In the genomic region with DNA sequence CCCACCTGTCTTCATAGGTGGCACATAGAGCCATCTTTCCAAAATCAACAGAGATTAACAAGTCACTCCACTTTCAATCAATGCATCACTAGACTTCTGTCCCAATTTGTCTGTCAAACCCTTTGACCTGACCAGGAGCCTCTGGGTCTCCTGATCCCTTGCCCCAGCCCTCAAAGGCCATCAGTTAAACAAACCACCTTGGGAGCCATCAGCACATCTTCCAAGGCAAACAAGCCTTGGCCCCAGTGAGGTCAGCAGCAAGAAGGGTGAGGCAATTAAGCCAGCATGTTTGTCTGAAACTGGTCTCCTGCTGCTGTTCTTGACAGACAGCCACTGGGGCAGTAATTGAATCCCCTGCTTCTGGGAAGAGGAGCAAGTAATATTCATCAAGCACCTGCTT, we compare ENCODE assay signal across 1 cellular context.
TF ChIP-seq lines count a peak whose summit lies in the region.

No MANE protein-coding gene starts in this region.

TF ChIP-seq in HepG2, 621 proteins besides CTCF, POLR2A, EP300 and RAD21 (continued from another document and continues in another):
- TF ChIP-seq, protein P1, sequence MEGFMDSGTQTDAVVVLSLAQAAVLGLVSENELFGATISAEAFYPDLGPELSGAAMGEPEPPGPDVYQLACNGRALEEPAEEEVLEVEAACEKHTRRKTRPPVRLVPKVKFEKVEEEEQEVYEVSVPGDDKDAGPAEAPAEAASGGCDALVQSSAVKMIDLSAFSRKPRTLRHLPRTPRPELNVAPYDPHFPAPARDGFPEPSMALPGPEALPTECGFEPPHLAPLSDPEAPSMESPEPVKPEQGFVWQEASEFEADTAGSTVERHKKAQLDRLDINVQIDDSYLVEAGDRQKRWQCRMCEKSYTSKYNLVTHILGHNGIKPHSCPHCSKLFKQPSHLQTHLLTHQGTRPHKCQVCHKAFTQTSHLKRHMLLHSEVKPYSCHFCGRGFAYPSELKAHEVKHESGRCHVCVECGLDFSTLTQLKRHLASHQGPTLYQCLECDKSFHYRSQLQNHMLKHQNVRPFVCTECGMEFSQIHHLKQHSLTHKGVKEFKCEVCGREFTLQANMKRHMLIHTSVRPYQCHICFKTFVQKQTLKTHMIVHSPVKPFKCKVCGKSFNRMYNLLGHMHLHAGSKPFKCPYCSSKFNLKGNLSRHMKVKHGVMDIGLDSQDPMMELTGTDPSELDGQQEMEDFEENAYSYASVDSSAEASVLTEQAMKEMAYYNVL (CRISPR knock-in tag; IDR thresholded peaks at IDR 0.05; ENCODE audit: borderline replicate concordance): peak; percentile 74; the same call in 1 of the 2 replicates
- TF ChIP-seq, protein P2, sequence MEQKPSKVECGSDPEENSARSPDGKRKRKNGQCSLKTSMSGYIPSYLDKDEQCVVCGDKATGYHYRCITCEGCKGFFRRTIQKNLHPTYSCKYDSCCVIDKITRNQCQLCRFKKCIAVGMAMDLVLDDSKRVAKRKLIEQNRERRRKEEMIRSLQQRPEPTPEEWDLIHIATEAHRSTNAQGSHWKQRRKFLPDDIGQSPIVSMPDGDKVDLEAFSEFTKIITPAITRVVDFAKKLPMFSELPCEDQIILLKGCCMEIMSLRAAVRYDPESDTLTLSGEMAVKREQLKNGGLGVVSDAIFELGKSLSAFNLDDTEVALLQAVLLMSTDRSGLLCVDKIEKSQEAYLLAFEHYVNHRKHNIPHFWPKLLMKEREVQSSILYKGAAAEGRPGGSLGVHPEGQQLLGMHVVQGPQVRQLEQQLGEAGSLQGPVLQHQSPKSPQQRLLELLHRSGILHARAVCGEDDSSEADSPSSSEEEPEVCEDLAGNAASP (CRISPR knock-in tag; IDR thresholded peaks at IDR 0.05; ENCODE audit: borderline replicate concordance): peak; percentile 96; the same call in 1 of the 2 replicates
- TF ChIP-seq, protein P3, sequence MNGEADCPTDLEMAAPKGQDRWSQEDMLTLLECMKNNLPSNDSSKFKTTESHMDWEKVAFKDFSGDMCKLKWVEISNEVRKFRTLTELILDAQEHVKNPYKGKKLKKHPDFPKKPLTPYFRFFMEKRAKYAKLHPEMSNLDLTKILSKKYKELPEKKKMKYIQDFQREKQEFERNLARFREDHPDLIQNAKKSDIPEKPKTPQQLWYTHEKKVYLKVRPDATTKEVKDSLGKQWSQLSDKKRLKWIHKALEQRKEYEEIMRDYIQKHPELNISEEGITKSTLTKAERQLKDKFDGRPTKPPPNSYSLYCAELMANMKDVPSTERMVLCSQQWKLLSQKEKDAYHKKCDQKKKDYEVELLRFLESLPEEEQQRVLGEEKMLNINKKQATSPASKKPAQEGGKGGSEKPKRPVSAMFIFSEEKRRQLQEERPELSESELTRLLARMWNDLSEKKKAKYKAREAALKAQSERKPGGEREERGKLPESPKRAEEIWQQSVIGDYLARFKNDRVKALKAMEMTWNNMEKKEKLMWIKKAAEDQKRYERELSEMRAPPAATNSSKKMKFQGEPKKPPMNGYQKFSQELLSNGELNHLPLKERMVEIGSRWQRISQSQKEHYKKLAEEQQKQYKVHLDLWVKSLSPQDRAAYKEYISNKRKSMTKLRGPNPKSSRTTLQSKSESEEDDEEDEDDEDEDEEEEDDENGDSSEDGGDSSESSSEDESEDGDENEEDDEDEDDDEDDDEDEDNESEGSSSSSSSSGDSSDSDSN (CRISPR knock-in tag; IDR thresholded peaks at IDR 0.05): no peak
- peak; percentile 84 for TF ChIP-seq ZMYM4 (CRISPR knock-in tag; IDR thresholded peaks at IDR 0.05)
- no peak for TF ChIP-seq IRX3 (CRISPR knock-in tag; IDR thresholded peaks at IDR 0.05; ENCODE audit: borderline replicate concordance, low read depth)
- TF ChIP-seq, protein P4, sequence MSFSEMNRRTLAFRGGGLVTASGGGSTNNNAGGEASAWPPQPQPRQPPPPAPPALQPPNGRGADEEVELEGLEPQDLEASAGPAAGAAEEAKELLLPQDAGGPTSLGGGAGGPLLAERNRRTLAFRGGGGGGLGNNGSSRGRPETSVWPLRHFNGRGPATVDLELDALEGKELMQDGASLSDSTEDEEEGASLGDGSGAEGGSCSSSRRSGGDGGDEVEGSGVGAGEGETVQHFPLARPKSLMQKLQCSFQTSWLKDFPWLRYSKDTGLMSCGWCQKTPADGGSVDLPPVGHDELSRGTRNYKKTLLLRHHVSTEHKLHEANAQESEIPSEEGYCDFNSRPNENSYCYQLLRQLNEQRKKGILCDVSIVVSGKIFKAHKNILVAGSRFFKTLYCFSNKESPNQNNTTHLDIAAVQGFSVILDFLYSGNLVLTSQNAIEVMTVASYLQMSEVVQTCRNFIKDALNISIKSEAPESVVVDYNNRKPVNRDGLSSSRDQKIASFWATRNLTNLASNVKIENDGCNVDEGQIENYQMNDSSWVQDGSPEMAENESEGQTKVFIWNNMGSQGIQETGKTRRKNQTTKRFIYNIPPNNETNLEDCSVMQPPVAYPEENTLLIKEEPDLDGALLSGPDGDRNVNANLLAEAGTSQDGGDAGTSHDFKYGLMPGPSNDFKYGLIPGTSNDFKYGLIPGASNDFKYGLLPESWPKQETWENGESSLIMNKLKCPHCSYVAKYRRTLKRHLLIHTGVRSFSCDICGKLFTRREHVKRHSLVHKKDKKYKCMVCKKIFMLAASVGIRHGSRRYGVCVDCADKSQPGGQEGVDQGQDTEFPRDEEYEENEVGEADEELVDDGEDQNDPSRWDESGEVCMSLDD (CRISPR knock-in tag; IDR thresholded peaks at IDR 0.05; ENCODE audit: borderline replicate concordance): no peak
- TF ChIP-seq, protein P5, sequence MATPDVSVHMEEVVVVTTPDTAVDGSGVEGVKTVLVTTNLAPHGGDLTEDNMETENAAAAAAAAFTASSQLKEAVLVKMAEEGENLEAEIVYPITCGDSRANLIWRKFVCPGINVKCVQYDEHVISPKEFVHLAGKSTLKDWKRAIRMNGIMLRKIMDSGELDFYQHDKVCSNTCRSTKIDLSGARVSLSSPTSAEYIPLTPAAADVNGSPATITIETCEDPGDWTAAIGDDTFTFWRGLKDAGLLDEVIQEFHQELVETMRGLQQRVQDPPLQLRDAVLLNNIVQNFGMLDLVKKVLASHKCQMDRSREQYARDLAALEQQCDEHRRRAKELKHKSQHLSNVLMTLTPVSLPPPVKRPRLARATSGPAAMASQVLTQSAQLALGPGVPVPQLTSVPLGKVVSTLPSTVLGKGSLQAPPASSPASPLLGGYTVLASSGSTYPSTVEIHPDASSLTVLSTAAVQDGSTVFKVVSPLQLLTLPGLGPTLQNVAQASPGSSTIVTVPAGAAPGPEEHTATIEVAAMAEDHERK (CRISPR knock-in tag; IDR thresholded peaks at IDR 0.05; ENCODE audit: low read depth): no peak
- TF ChIP-seq ZNF138 (CRISPR knock-in tag; IDR thresholded peaks at IDR 0.05; ENCODE audit: low read depth): no peak
- TF ChIP-seq PAWR (CRISPR knock-in tag; IDR thresholded peaks at IDR 0.05; ENCODE audit: borderline replicate concordance): no peak
- TF ChIP-seq, protein P6, sequence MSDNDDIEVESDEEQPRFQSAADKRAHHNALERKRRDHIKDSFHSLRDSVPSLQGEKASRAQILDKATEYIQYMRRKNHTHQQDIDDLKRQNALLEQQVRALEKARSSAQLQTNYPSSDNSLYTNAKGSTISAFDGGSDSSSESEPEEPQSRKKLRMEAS (IDR thresholded peaks at IDR 0.05): 0 out of 2 replicates have a peak, but pooled peaks have one; percentile 48
- TF ChIP-seq SOX5 (CRISPR knock-in tag; IDR thresholded peaks at IDR 0.05; ENCODE audit: borderline replicate concordance): peak; percentile 54; the same call in 1 of the 2 replicates
- peak; percentile 66; the same call in 1 of the 2 replicates for TF ChIP-seq KDM3A (CRISPR knock-in tag; IDR thresholded peaks at IDR 0.05; ENCODE audit: low read depth)
- peak; percentile 32; the same call in 1 of the 2 replicates for TF ChIP-seq ZNF629 (CRISPR knock-in tag; conservative IDR thresholded peaks at IDR 0.05)
- peak; percentile 69 for TF ChIP-seq SKI (IDR thresholded peaks at IDR 0.05; ENCODE audit: partially characterized antibody)
- 0 out of 2 replicates have a peak, but pooled peaks have one; percentile 14 for TF ChIP-seq STAG1 (CRISPR knock-in tag; IDR thresholded peaks at IDR 0.05)
- peak; percentile 52; the same call in 1 of the 2 replicates for TF ChIP-seq TGIF2 (CRISPR knock-in tag; IDR thresholded peaks at IDR 0.05)
- TF ChIP-seq HNF4A (CRISPR knock-in tag; IDR thresholded peaks at IDR 0.05): peak; percentile 97
- peak; percentile 45; the same call in 1 of the 2 replicates for TF ChIP-seq ZNF792 (CRISPR knock-in tag; IDR thresholded peaks at IDR 0.05)
- TF ChIP-seq, protein P7, sequence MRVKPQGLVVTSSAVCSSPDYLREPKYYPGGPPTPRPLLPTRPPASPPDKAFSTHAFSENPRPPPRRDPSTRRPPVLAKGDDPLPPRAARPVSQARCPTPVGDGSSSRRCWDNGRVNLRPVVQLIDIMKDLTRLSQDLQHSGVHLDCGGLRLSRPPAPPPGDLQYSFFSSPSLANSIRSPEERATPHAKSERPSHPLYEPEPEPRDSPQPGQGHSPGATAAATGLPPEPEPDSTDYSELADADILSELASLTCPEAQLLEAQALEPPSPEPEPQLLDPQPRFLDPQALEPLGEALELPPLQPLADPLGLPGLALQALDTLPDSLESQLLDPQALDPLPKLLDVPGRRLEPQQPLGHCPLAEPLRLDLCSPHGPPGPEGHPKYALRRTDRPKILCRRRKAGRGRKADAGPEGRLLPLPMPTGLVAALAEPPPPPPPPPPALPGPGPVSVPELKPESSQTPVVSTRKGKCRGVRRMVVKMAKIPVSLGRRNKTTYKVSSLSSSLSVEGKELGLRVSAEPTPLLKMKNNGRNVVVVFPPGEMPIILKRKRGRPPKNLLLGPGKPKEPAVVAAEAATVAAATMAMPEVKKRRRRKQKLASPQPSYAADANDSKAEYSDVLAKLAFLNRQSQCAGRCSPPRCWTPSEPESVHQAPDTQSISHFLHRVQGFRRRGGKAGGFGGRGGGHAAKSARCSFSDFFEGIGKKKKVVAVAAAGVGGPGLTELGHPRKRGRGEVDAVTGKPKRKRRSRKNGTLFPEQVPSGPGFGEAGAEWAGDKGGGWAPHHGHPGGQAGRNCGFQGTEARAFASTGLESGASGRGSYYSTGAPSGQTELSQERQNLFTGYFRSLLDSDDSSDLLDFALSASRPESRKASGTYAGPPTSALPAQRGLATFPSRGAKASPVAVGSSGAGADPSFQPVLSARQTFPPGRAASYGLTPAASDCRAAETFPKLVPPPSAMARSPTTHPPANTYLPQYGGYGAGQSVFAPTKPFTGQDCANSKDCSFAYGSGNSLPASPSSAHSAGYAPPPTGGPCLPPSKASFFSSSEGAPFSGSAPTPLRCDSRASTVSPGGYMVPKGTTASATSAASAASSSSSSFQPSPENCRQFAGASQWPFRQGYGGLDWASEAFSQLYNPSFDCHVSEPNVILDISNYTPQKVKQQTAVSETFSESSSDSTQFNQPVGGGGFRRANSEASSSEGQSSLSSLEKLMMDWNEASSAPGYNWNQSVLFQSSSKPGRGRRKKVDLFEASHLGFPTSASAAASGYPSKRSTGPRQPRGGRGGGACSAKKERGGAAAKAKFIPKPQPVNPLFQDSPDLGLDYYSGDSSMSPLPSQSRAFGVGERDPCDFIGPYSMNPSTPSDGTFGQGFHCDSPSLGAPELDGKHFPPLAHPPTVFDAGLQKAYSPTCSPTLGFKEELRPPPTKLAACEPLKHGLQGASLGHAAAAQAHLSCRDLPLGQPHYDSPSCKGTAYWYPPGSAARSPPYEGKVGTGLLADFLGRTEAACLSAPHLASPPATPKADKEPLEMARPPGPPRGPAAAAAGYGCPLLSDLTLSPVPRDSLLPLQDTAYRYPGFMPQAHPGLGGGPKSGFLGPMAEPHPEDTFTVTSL (CRISPR knock-in tag; IDR thresholded peaks at IDR 0.05; ENCODE audit: borderline replicate concordance): peak; percentile 44; the same call in 1 of the 2 replicates
- TF ChIP-seq FOXO1 (CRISPR knock-in tag; IDR thresholded peaks at IDR 0.05): peak; percentile 94
- TF ChIP-seq, protein P8, sequence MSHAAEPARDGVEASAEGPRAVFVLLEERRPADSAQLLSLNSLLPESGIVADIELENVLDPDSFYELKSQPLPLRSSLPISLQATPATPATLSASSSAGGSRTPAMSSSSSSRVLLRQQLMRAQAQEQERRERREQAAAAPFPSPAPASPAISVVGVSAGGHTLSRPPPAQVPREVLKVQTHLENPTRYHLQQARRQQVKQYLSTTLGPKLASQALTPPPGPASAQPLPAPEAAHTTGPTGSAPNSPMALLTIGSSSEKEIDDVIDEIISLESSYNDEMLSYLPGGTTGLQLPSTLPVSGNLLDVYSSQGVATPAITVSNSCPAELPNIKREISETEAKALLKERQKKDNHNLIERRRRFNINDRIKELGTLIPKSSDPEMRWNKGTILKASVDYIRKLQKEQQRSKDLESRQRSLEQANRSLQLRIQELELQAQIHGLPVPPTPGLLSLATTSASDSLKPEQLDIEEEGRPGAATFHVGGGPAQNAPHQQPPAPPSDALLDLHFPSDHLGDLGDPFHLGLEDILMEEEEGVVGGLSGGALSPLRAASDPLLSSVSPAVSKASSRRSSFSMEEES (CRISPR knock-in tag; IDR thresholded peaks at IDR 0.05): peak; percentile 69; the same call in 1 of the 2 replicates
- TF ChIP-seq TARDBP (CRISPR knock-in tag; IDR thresholded peaks at IDR 0.05): peak; percentile 52; the same call in 1 of the 2 replicates
- TF ChIP-seq RBAK (CRISPR knock-in tag; IDR thresholded peaks at IDR 0.05): no peak
- TF ChIP-seq SALL1 (CRISPR knock-in tag; IDR thresholded peaks at IDR 0.05): peak; percentile 87
- TF ChIP-seq CCAR2 (optimal IDR thresholded peaks at IDR 0.05; ENCODE audit: low read depth, low read length): no peak
- TF ChIP-seq ZNF24 (IDR thresholded peaks at IDR 0.05): no peak
- TF ChIP-seq, protein P9, sequence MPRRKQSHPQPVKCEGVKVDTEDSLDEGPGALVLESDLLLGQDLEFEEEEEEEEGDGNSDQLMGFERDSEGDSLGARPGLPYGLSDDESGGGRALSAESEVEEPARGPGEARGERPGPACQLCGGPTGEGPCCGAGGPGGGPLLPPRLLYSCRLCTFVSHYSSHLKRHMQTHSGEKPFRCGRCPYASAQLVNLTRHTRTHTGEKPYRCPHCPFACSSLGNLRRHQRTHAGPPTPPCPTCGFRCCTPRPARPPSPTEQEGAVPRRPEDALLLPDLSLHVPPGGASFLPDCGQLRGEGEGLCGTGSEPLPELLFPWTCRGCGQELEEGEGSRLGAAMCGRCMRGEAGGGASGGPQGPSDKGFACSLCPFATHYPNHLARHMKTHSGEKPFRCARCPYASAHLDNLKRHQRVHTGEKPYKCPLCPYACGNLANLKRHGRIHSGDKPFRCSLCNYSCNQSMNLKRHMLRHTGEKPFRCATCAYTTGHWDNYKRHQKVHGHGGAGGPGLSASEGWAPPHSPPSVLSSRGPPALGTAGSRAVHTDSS (CRISPR knock-in tag; conservative IDR thresholded peaks at IDR 0.05): no peak
- TF ChIP-seq ZNF788 (CRISPR knock-in tag; IDR thresholded peaks at IDR 0.05; ENCODE audit: borderline replicate concordance): peak; percentile 30; the same call in 1 of the 2 replicates
- peak; percentile 21; the same call in 1 of the 2 replicates for TF ChIP-seq ZFY (CRISPR knock-in tag; IDR thresholded peaks at IDR 0.05)
- no peak for TF ChIP-seq CBX2 (IDR thresholded peaks at IDR 0.05; ENCODE audit: low read depth, low read length)
- no peak for TF ChIP-seq CBX2 (CRISPR knock-in tag; IDR thresholded peaks at IDR 0.05; ENCODE audit: low read depth)
- TF ChIP-seq HHEX (CRISPR knock-in tag; IDR thresholded peaks at IDR 0.05): 0 out of 2 replicates have a peak, but pooled peaks have one; percentile 9
- TF ChIP-seq ZMYM3 (CRISPR knock-in tag; IDR thresholded peaks at IDR 0.05): peak; percentile 64; the same call in 1 of the 2 replicates
